In genomic region chr20:34522969-34523871, GRCh38 we compare ENCODE assay signal across 8 cellular contexts. TPM values are rescaled to one million over a fixed set of nuclear protein-coding genes. Genes with fewer than 3 reads are reported as not detected.
DNase-seq lines count a peak whose midpoint lies in the region; ATAC-seq and TF ChIP-seq lines count a peak whose summit lies in the region.

No MANE protein-coding gene starts in this region.

- TF ChIP-seq POLR2A in suprapubic skin (IDR thresholded peaks at IDR 0.05) = no peak

- 50% methylated on average over 17 of the region's 17 CpGs for WGBS in suprapubic skin

- DNase-seq in NCI-H1092 treated with DMSO at 0.1 percent for 48 hours (lab: John Stamatoyannopoulos, UW) (peak; percentile 3), NCI-H1092 (lab: John Stamatoyannopoulos, UW) (no peak), NCI-H2029 treated with DMSO at 0.1 percent for 48 hours (lab: John Stamatoyannopoulos, UW) (peak; percentile 12), mucosa of descending colon (peak; percentile 70 to 76 (median 74)), suprapubic skin (ENCODE audit: low spot score in 2 of 2) (no peak)
- peak; percentile 72 for DNase-seq in activated CD4-positive, alpha-beta T cell treated with anti-CD3 and anti-CD28 coated beads for 48 hours
- DNase-seq in effector CD4-positive, alpha-beta T cell = peak; percentile 18

- H3K27me3 ChIP-seq in suprapubic skin = no peaks in the 10 kb centered on the region

- H3K9me3 ChIP-seq in mucosa of descending colon (no peaks in the 10 kb centered on the region), suprapubic skin (no peaks in the 10 kb centered on the region)

- H3K4me3 ChIP-seq in mucosa of descending colon (no peak overlapping the region), suprapubic skin (no peak overlapping the region)

- TF ChIP-seq EP300 in suprapubic skin (IDR thresholded peaks at IDR 0.05) = no peak

- peak; percentile 65 for ATAC-seq in mucosa of descending colon
- no peak for ATAC-seq in HG02763 (IDR thresholded peaks at IDR 0.05; ENCODE audit: unreplicated experiment)

- intact Hi-C loops in mucosa of descending colon (cut with DNase I, micrococcal nuclease) = no loop called here

- H3K36me3 ChIP-seq in mucosa of descending colon (ENCODE audit: low read depth) = no peaks in the 10 kb centered on the region
- peaks cover 21% of the 10 kb centered on the region for H3K36me3 ChIP-seq in suprapubic skin

- TF ChIP-seq CTCF in mucosa of descending colon (IDR thresholded peaks at IDR 0.05) = no peak
- peak in 1 of 2 donors; percentile 36 for TF ChIP-seq CTCF in suprapubic skin (IDR thresholded peaks at IDR 0.05)

- H3K27ac ChIP-seq in suprapubic skin = peak overlapping the region; percentile 71

- peaks cover 41% of the 10 kb centered on the region for H3K4me1 ChIP-seq in mucosa of descending colon (ENCODE audit: low read depth)
- peaks cover 48% of the 10 kb centered on the region for H3K4me1 ChIP-seq in suprapubic skin

RNA-seq across cellular contexts. Expression of gene DYNLRB1, which starts 7.0 kb away (rescaled TPM):
- total RNA-seq in mucosa of descending colon = 100 to 1,000 TPM; 110 to 137 (median 119) TPM
- 100 to 1,000 TPM; 143 to 270 (median 225) TPM for total RNA-seq in suprapubic skin

RNA-seq across cellular contexts. Expression of gene MAP1LC3A, which starts 35.3 kb away (rescaled TPM):
- total RNA-seq in mucosa of descending colon = 10 to 100 TPM; 30.6 to 61.6 (median 47.8) TPM
- total RNA-seq in suprapubic skin = 100 to 1,000 TPM in 2 of 4 donors, 10 to 100 TPM in 2; 42.6 to 111 (median 103) TPM

Comparison
In these comparisons a context has a peak if more than half of its experiments do, and no peak if none do; other contexts are left out.
1. DNase-seq: peak in NCI-H1092 treated with DMSO at 0.1 percent for 48 hours (single experiment), NCI-H2029 treated with DMSO at 0.1 percent for 48 hours (single experiment), activated CD4-positive, alpha-beta T cell treated with anti-CD3 and anti-CD28 coated beads for 48 hours (single experiment), effector CD4-positive, alpha-beta T cell (single experiment) and mucosa of descending colon (3 of 3); none in NCI-H1092 (single experiment) and suprapubic skin (0 of 2).